In genomic region chr2:20514596-20515269, GRCh38 we compare ENCODE assay signal across 11 cellular contexts.
DNase-seq lines count a peak whose midpoint lies in the region; ATAC-seq and TF ChIP-seq lines count a peak whose summit lies in the region.
"Had no signal": no experiment of that assay in that cellular context is flagged by ENCODE, and none has a peak within 500 bp of the region (broad histone marks: within the 10 kb centered on the region; RNA-seq: fewer than 3 reads in every experiment).

No MANE protein-coding gene starts in this region.

- H2BK12ac ChIP-seq in trophoblast cell (ENCODE audit: low read length): peak overlapping the region; percentile 61

- no peak overlapping the region for H2AFZ ChIP-seq in trophoblast cell (ENCODE audit: insufficient read depth, low read length, poor library complexity)

- DNase-seq in EL: peak; percentile 97
- DNase-seq in fibroblast of the conjunctiva (ENCODE audit: low read depth): peak; percentile 71
- peak; percentile 92 for DNase-seq in trophoblast cell
- no peak for DNase-seq in activated CD4-positive, alpha-beta T cell treated with anti-CD3 and anti-CD28 coated beads for 48 hours
- DNase-seq in effector memory CD4-positive, alpha-beta T cell: no peak
- no peak for DNase-seq in activated CD4-positive, alpha-beta memory T cell treated with anti-CD3 and anti-CD28 coated beads for 36 hours
- DNase-seq in WERI-Rb-1: no peak
- DNase-seq: DMS53, NCI-H526 had no signal

- peak overlapping the region; percentile 17 for H2BK5ac ChIP-seq in trophoblast cell (ENCODE audit: low read depth, low read length, poor library complexity)

- WGBS in trophoblast cell (ENCODE audit: extremely low coverage, insufficient coverage, insufficient read length): no CpG with 5 or more reads among the region's 8 CpGs

- peaks cover 6% of the 10 kb centered on the region for H3K4me1 Mint-ChIP-seq in activated CD4-positive, alpha-beta memory T cell treated with anti-CD3 and anti-CD28 coated beads for 36 hours (ENCODE audit: low read depth)
- H3K4me1 Mint-ChIP-seq: central memory CD8-positive, alpha-beta T cell had no signal

- CTCF ChIA-PET in activated CD4-positive, alpha-beta memory T cell treated with anti-CD3 and anti-CD28 coated beads for 36 hours (lab: Charles Lee): no interaction called here

- H3K27ac Mint-ChIP-seq in activated CD4-positive, alpha-beta memory T cell treated with anti-CD3 and anti-CD28 coated beads for 36 hours: no peak overlapping the region

- peaks cover 2% of the 10 kb centered on the region for H3K27me3 Mint-ChIP-seq in activated CD4-positive, alpha-beta memory T cell treated with anti-CD3 and anti-CD28 coated beads for 36 hours

- no peak overlapping the region for H3K18ac ChIP-seq in trophoblast cell (ENCODE audit: low read length)

- no peak overlapping the region for H3K4me3 Mint-ChIP-seq in activated CD4-positive, alpha-beta memory T cell treated with anti-CD3 and anti-CD28 coated beads for 36 hours
- H3K4me3 Mint-ChIP-seq: central memory CD8-positive, alpha-beta T cell had no signal

- H2AK5ac ChIP-seq in trophoblast cell (ENCODE audit: low read length): peak overlapping the region; percentile 39

- POLR2A ChIA-PET in activated CD4-positive, alpha-beta memory T cell treated with anti-CD3 and anti-CD28 coated beads for 36 hours (lab: Charles Lee): no interaction called here

- H3K27ac ChIP-seq in trophoblast cell (ENCODE audit: low read depth, low read length) (no peak overlapping the region), WERI-Rb-1 (no peak overlapping the region)
- H3K27ac ChIP-seq in effector memory CD4-positive, alpha-beta T cell (ENCODE audit: insufficient read depth, low read length, poor library complexity, severe bottlenecking): no peak overlapping the region

- no peaks in the 10 kb centered on the region for H3K36me3 Mint-ChIP-seq in activated CD4-positive, alpha-beta memory T cell treated with anti-CD3 and anti-CD28 coated beads for 36 hours

- no peaks in the 10 kb centered on the region for H3K79me2 ChIP-seq in trophoblast cell (ENCODE audit: control insufficient read depth, insufficient read depth, low read length, poor library complexity)

- H3K4ac ChIP-seq in trophoblast cell (ENCODE audit: low read depth, low read length): peak overlapping the region; percentile 39

- peaks cover 5% of the 10 kb centered on the region for H3K9me3 Mint-ChIP-seq in activated CD4-positive, alpha-beta memory T cell treated with anti-CD3 and anti-CD28 coated beads for 36 hours

- H4K12ac ChIP-seq in trophoblast cell (ENCODE audit: low read depth, low read length): no peak overlapping the region

- H3K36me3 ChIP-seq in trophoblast cell (ENCODE audit: control insufficient read depth in 1 of 2, insufficient read depth in 2 of 2, low read length in 2 of 2) (no peaks in the 10 kb centered on the region), WERI-Rb-1 (no peaks in the 10 kb centered on the region)
- no peaks in the 10 kb centered on the region for H3K36me3 ChIP-seq in effector memory CD4-positive, alpha-beta T cell (ENCODE audit: control insufficient read depth, insufficient read depth, low read length)

- H3K9ac ChIP-seq in trophoblast cell (ENCODE audit: low read length): peak overlapping the region; percentile 19

- H3K4me1 ChIP-seq in trophoblast cell (ENCODE audit: control insufficient read depth in 1 of 2, insufficient read depth in 2 of 2, low read length in 2 of 2): peaks cover 14 to 20% of the 10 kb centered on the region in 2 experiments
- no peaks in the 10 kb centered on the region for H3K4me1 ChIP-seq in effector memory CD4-positive, alpha-beta T cell (ENCODE audit: control insufficient read depth, insufficient read depth, low read length, poor library complexity, severe bottlenecking)

- intact Hi-C loops in activated CD4-positive, alpha-beta memory T cell treated with anti-CD3 and anti-CD28 coated beads for 36 hours (cut with micrococcal nuclease): no loop called here

- peak overlapping the region; percentile 3 for H4K8ac ChIP-seq in trophoblast cell (ENCODE audit: low read depth, low read length)

- peak overlapping the region; percentile 29 for H4K91ac ChIP-seq in trophoblast cell (ENCODE audit: low read depth, low read length)

- H2BK120ac ChIP-seq in trophoblast cell (ENCODE audit: insufficient read depth, low read length, poor library complexity): peak overlapping the region; percentile 56

- H3K4me2 ChIP-seq in trophoblast cell (ENCODE audit: low read length): no peak overlapping the region

- no peak overlapping the region for H3K14ac ChIP-seq in trophoblast cell (ENCODE audit: low read length)

- no peaks in the 10 kb centered on the region for H3K27me3 ChIP-seq in trophoblast cell (ENCODE audit: insufficient read depth, low read length)
- H3K27me3 ChIP-seq in effector memory CD4-positive, alpha-beta T cell (replicated peaks; ENCODE audit: control insufficient read depth, insufficient read depth, low read length, poor library complexity, severe bottlenecking): no peaks in the 10 kb centered on the region
- no peaks in the 10 kb centered on the region for H3K27me3 ChIP-seq in WERI-Rb-1 (ENCODE audit: insufficient read depth, low read depth, severe bottlenecking)

- no peak overlapping the region for H3K23ac ChIP-seq in trophoblast cell (ENCODE audit: low read length)

- peaks cover 5% of the 10 kb centered on the region for H3K9me3 ChIP-seq in trophoblast cell (ENCODE audit: insufficient read depth, low read depth, low read length)
- H3K9me3 ChIP-seq in effector memory CD4-positive, alpha-beta T cell (ENCODE audit: control insufficient read depth, low read length): no peaks in the 10 kb centered on the region
- H3K9me3 ChIP-seq in WERI-Rb-1 (ENCODE audit: severe bottlenecking): peaks cover 8% of the 10 kb centered on the region

- H3K4me3 ChIP-seq in trophoblast cell (ENCODE audit: low read depth, low read length) (no peak overlapping the region), WERI-Rb-1 (ENCODE audit: low read depth, low read length) (no peak overlapping the region)
- no peak overlapping the region for H3K4me3 ChIP-seq in effector memory CD4-positive, alpha-beta T cell (ENCODE audit: insufficient read depth, low read depth, low read length, poor library complexity, severe bottlenecking)

- no peak for TF ChIP-seq CTCF in WERI-Rb-1 (IDR thresholded peaks at IDR 0.05; ENCODE audit: low read depth, low read length)

- H3K79me1 ChIP-seq in trophoblast cell (ENCODE audit: low read length): peaks cover 20% of the 10 kb centered on the region

- peak; percentile 95 for ATAC-seq in SK-N-SH treated with all-trans-retinoic acid at 6 μM for 48 hours

TF ChIP-seq in SK-N-SH treated with all-trans-retinoic acid at 6 μM for 48 hours, 23 proteins besides CTCF, POLR2A, EP300 and RAD21:
- TF ChIP-seq SNAI2 (CRISPR knock-in tag; IDR thresholded peaks at IDR 0.05) (no peak), ZFP30 (CRISPR knock-in tag; IDR thresholded peaks at IDR 0.05) (no peak), ESRRG (CRISPR knock-in tag; IDR thresholded peaks at IDR 0.05) (no peak), TCF4 (CRISPR knock-in tag; IDR thresholded peaks at IDR 0.05; ENCODE audit: borderline replicate concordance) (no peak), ARNTL (CRISPR knock-in tag; IDR thresholded peaks at IDR 0.05; ENCODE audit: borderline replicate concordance, low read depth) (no peak), ZFP3 (CRISPR knock-in tag; IDR thresholded peaks at IDR 0.05) (no peak), PPARA (CRISPR knock-in tag; IDR thresholded peaks at IDR 0.05; ENCODE audit: borderline replicate concordance) (no peak), CSDC2 (CRISPR knock-in tag; IDR thresholded peaks at IDR 0.05) (peak; percentile 8; the same call in 1 of the 2 replicates), TOX (CRISPR knock-in tag; IDR thresholded peaks at IDR 0.05; ENCODE audit: borderline replicate concordance) (no peak)
- TF ChIP-seq, protein P1, sequence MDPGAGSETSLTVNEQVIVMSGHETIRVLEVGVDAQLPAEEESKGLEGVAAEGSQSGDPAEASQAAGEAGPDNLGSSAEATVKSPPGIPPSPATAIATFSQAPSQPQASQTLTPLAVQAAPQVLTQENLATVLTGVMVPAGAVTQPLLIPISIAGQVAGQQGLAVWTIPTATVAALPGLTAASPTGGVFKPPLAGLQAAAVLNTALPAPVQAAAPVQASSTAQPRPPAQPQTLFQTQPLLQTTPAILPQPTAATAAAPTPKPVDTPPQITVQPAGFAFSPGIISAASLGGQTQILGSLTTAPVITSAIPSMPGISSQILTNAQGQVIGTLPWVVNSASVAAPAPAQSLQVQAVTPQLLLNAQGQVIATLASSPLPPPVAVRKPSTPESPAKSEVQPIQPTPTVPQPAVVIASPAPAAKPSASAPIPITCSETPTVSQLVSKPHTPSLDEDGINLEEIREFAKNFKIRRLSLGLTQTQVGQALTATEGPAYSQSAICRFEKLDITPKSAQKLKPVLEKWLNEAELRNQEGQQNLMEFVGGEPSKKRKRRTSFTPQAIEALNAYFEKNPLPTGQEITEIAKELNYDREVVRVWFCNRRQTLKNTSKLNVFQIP (CRISPR knock-in tag; IDR thresholded peaks at IDR 0.05; ENCODE audit: borderline replicate concordance, low read depth): peak; percentile 29; the same call in 1 of the 2 replicates
- TF ChIP-seq, protein P2, sequence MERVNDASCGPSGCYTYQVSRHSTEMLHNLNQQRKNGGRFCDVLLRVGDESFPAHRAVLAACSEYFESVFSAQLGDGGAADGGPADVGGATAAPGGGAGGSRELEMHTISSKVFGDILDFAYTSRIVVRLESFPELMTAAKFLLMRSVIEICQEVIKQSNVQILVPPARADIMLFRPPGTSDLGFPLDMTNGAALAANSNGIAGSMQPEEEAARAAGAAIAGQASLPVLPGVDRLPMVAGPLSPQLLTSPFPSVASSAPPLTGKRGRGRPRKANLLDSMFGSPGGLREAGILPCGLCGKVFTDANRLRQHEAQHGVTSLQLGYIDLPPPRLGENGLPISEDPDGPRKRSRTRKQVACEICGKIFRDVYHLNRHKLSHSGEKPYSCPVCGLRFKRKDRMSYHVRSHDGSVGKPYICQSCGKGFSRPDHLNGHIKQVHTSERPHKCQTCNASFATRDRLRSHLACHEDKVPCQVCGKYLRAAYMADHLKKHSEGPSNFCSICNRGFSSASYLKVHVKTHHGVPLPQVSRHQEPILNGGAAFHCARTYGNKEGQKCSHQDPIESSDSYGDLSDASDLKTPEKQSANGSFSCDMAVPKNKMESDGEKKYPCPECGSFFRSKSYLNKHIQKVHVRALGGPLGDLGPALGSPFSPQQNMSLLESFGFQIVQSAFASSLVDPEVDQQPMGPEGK (CRISPR knock-in tag; IDR thresholded peaks at IDR 0.05; ENCODE audit: borderline replicate concordance): peak; percentile 14; the same call in 1 of the 2 replicates
TF ChIP-seq in SK-N-SH treated with all-trans-retinoic acid at 6 μM for 48 hours: peak in this region for 3.

Comparison
In these comparisons a context has a peak if more than half of its experiments do, and no peak if none do; other contexts are left out.
1. DNase-seq: peak in EL (single experiment), fibroblast of the conjunctiva (single experiment) and trophoblast cell (2 of 2); none in activated CD4-positive, alpha-beta T cell treated with anti-CD3 and anti-CD28 coated beads for 48 hours (single experiment), effector memory CD4-positive, alpha-beta T cell (0 of 3), activated CD4-positive, alpha-beta memory T cell treated with anti-CD3 and anti-CD28 coated beads for 36 hours (single experiment) and WERI-Rb-1 (single experiment).